ENCODE assay signal across 8 cellular contexts in the genomic region with DNA sequence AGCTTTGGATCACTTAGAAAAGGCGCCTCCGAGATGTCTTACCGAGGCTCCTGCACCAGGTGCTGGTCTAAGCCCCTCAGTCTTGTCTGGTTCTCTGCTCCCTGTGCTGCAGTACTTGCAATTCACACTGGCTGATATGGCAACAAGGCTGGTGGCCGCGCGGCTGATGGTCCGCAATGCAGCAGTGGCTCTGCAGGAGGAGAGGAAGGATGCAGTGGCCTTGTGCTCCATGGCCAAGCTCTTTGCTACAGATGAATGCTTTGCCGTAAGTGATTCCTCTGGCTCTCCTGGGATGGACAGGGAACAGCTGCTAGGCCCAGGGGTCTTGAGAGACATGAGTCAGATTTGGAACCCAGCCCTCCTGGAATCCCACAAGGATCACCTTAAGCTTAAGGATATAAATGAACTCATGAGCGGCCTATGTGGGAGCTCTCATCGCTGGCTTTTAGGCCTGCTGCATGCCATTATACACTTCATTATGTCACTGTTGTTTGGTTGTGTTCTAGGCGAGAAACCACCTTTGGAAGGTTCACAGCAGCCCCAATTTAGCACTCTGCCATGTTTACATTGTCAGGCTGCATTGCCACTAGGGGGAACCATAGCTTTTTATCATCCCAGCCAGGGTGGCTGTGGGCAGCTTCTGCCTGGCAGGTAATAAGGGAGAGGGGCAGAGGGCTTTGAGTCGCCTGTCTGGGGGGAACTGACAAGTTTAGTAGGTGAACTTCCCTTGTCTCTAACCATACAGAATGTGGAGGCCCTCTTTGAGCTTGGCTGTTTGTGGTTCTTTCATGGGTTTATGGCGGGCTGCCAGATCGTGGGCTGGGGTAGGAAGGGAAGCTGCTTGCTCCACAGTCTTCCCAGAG. TPM values are rescaled to one million over a fixed set of nuclear protein-coding genes. Genes with fewer than 3 reads are reported as not detected.
A peak's percentile ranks its signal among the peaks of the same experiment; 100 is the strongest.
DNase-seq lines count a peak whose midpoint lies in the region; ATAC-seq, FAIRE-seq and TF ChIP-seq lines count a peak whose summit lies in the region.

No MANE protein-coding gene starts in this region.

- no peaks in the 10 kb centered on the region; the same call in 1 of the 2 replicates for H3K27me3 ChIP-seq in DOHH2 (ENCODE audit: control insufficient read depth, low read length)
- H3K27me3 ChIP-seq in K562 (ENCODE audit: control insufficient read depth in 2 of 2, insufficient read depth in 2 of 2, low read length in 2 of 2), result no peaks in the 10 kb centered on the region
- no peaks in the 10 kb centered on the region for H3K27me3 ChIP-seq in neural progenitor cell

- H3K4me1 Mint-ChIP-seq in neural progenitor cell, result peaks cover 3% of the 10 kb centered on the region
- H3K4me1 Mint-ChIP-seq in T-helper 2 cell treated with Interferon-gamma antibody and Interleukin-4, amounts not matched to agents 5 μg/mL and 100 μg/mL, for 36 hours (ENCODE audit: low read depth), result peaks cover 27% of the 10 kb centered on the region

- H3K27ac Mint-ChIP-seq in neural progenitor cell, result no peak overlapping the region
- H3K27ac Mint-ChIP-seq in T-helper 2 cell treated with Interferon-gamma antibody and Interleukin-4, amounts not matched to agents 5 μg/mL and 100 μg/mL, for 36 hours, result no peak overlapping the region

- H3K27ac ChIP-seq in DOHH2 (ENCODE audit: low read depth, low read length) (no peak overlapping the region), K562 (ENCODE audit: extremely low read depth, low read depth, low read length) (no peak overlapping the region), neural progenitor cell (no peak overlapping the region)

- H3K36me3 Mint-ChIP-seq in neural progenitor cell, result peaks cover 9% of the 10 kb centered on the region
- H3K36me3 Mint-ChIP-seq in T-helper 2 cell treated with Interferon-gamma antibody and Interleukin-4, amounts not matched to agents 5 μg/mL and 100 μg/mL, for 36 hours (ENCODE audit: low read depth), result peaks cover 32% of the 10 kb centered on the region

- POLR2A ChIA-PET in K562 (lab: Yijun Ruan, JAX), result interaction anchor here (1.0 to 1.8 kb wide), 3 partner anchors 8 to 16 kb away, joined by 3 to 8 read pairs (median 6); partner anchors contain the start of genes ACAD8 and THYN1

- ATAC-seq in K562, result peak; percentile 86
- ATAC-seq in HG02870 (IDR thresholded peaks at IDR 0.05; ENCODE audit: unreplicated experiment), result no peak

- H2AFZ ChIP-seq in K562 (ENCODE audit: low read depth, low read length), result no peak overlapping the region
- H2AFZ ChIP-seq in neural progenitor cell (replicated peaks), result no peak overlapping the region

- H4K20me1 ChIP-seq in DOHH2 (ENCODE audit: control insufficient read depth, insufficient read depth, low read depth, low read length), result 0 out of 2 replicates have a peak, but pooled peaks cover 3% of the 10 kb centered on the region
- H4K20me1 ChIP-seq in K562 (replicated peaks; ENCODE audit: control insufficient read depth, insufficient read depth, low read length), result no peaks in the 10 kb centered on the region
- H4K20me1 ChIP-seq in neural progenitor cell (ENCODE audit: low read depth), result no peaks in the 10 kb centered on the region

- H3K27me3 Mint-ChIP-seq in neural progenitor cell (ENCODE audit: insufficient read depth, low read depth), result no peaks in the 10 kb centered on the region
- no peaks in the 10 kb centered on the region for H3K27me3 Mint-ChIP-seq in T-helper 2 cell treated with Interferon-gamma antibody and Interleukin-4, amounts not matched to agents 5 μg/mL and 100 μg/mL, for 36 hours (ENCODE audit: low read depth)

- 82% methylated on average over 13 of the region's 14 CpGs for WGBS in K562 (ENCODE audit: insufficient coverage, low coverage, missing lambda C conversion rate)

- no peak for DNase-seq in AG09309 (ENCODE audit: low read depth)
- peak; percentile 65 for DNase-seq in NCI-H69 (lab: John Stamatoyannopoulos, UW)
- DNase-seq in K562 (ENCODE audit: extremely low read depth in 1 of 4, low spot score in 3 of 4), result peak; percentile 35 to 57 (median 46)
- DNase-seq in neural progenitor cell (ENCODE audit: low spot score), result peak; percentile 67
- no peak for DNase-seq in foreskin melanocyte
- DNase-seq in T-helper 2 cell treated with Interferon-gamma antibody and Interleukin-4, amounts not matched to agents 5 μg/mL and 100 μg/mL, for 36 hours (ENCODE audit: low spot score), result no peak

- H3K9me2 ChIP-seq in DOHH2 (replicated peaks; ENCODE audit: control insufficient read depth, low read length), result no peaks in the 10 kb centered on the region

- H3K9ac ChIP-seq in K562 (ENCODE audit: insufficient read depth in 1 of 2, low read depth in 2 of 2, low read length in 2 of 2) (no peak overlapping the region), neural progenitor cell (no peak overlapping the region)

- TF ChIP-seq RAD21 in K562 (CRISPR knock-in tag; conservative IDR thresholded peaks at IDR 0.05 in 1 of 2, IDR thresholded peaks at IDR 0.05 in 1 of 2), result peak in 1 of 2 experiments; percentile 52; a peak in 3 of 4 replicates

- in situ Hi-C loops in K562 (cut with MboI), result no loop called here

- H3K4me3 Mint-ChIP-seq in neural progenitor cell, result no peak overlapping the region
- H3K4me3 Mint-ChIP-seq in T-helper 2 cell treated with Interferon-gamma antibody and Interleukin-4, amounts not matched to agents 5 μg/mL and 100 μg/mL, for 36 hours, result no peak overlapping the region

- no peak for TF ChIP-seq EP300 in K562 (IDR thresholded peaks at IDR 0.05; ENCODE audit: low read length)

- CTCF ChIA-PET in K562 (lab: Yijun Ruan, JAX; ENCODE audit: low intra/inter-chr PET ratio), result interaction anchor here (1.2 to 1.3 kb wide), 2 partner anchors 119 to 374 kb away, joined by 3 to 4 read pairs; no protein-coding TSS in a partner anchor

- H3K4me3 ChIP-seq in AG09309 (ENCODE audit: control insufficient read depth, low read depth, low read length), result no peak overlapping the region
- no peak overlapping the region for H3K4me3 ChIP-seq in DOHH2 (ENCODE audit: low read length)
- no peak overlapping the region for H3K4me3 ChIP-seq in K562
- H3K4me3 ChIP-seq in neural progenitor cell, result no peak overlapping the region

- TF ChIP-seq CTCF in AG09309 (IDR thresholded peaks at IDR 0.05; ENCODE audit: control insufficient read depth, insufficient read depth, low read depth, low read length, missing control alignments) (peak; percentile 67), DOHH2 (IDR thresholded peaks at IDR 0.05; ENCODE audit: low read depth, low read length, poor library complexity, severe bottlenecking) (peak; percentile 71), K562 (IDR thresholded peaks at IDR 0.05 in 2 of 3, conservative IDR thresholded peaks at IDR 0.05 in 1 of 3; ENCODE audit: insufficient read depth in 2 of 3, low read depth in 1 of 3, low read length in 3 of 3) (peak; percentile 39 to 76 (median 63)), neural progenitor cell (IDR thresholded peaks at IDR 0.05) (peak; percentile 68)

- intact Hi-C loops in K562 (cut with micrococcal nuclease), result no loop called here

- no TSS peak for BruUV-seq in K562 (replicated peaks; lab: Mats Ljungman, UMichigan)

- no peaks in the 10 kb centered on the region for H3K9me3 ChIP-seq in DOHH2 (ENCODE audit: control insufficient read depth, insufficient read depth, low read length)
- H3K9me3 ChIP-seq in K562 (replicated peaks; ENCODE audit: control insufficient read depth, insufficient read depth, low read depth, low read length), result no peaks in the 10 kb centered on the region
- no peaks in the 10 kb centered on the region for H3K9me3 ChIP-seq in neural progenitor cell (ENCODE audit: low read depth)

- peak; percentile 80 for FAIRE-seq in K562 (lab: Jason Lieb, UNC)

- H3K9me1 ChIP-seq in K562 (ENCODE audit: control insufficient read depth, insufficient read depth, low read length), result no peaks in the 10 kb centered on the region

- H3K4me1 ChIP-seq in DOHH2 (ENCODE audit: control insufficient read depth, low read length) (peaks cover 6% of the 10 kb centered on the region), K562 (replicated peaks in 1 of 2; ENCODE audit: control insufficient read depth in 2 of 2, insufficient read depth in 2 of 2, low read length in 2 of 2) (peaks cover 0 to 3% of the 10 kb centered on the region in 2 experiments; a peak in 1 of 5 replicates), neural progenitor cell (no peaks in the 10 kb centered on the region)

- no peak for TF ChIP-seq POLR2A in K562 (conservative IDR thresholded peaks at IDR 0.05)

- peaks cover 21% of the 10 kb centered on the region for H3K36me3 ChIP-seq in DOHH2 (ENCODE audit: control insufficient read depth, low read length)
- peaks cover 59% of the 10 kb centered on the region for H3K36me3 ChIP-seq in K562 (ENCODE audit: control insufficient read depth, insufficient read depth, low read length)
- H3K36me3 ChIP-seq in neural progenitor cell, result no peaks in the 10 kb centered on the region

- no peaks in the 10 kb centered on the region for H3F3A ChIP-seq in DOHH2 (ENCODE audit: control insufficient read depth, insufficient read depth)
- H3F3A ChIP-seq in neural progenitor cell (ENCODE audit: low read depth), result no peaks in the 10 kb centered on the region

- no peak overlapping the region for H3K4me2 ChIP-seq in DOHH2 (ENCODE audit: low read length)
- no peak overlapping the region for H3K4me2 ChIP-seq in K562 (ENCODE audit: insufficient read depth, low read length)
- no peak overlapping the region for H3K4me2 ChIP-seq in neural progenitor cell

- H3K9me3 Mint-ChIP-seq in neural progenitor cell, result no peaks in the 10 kb centered on the region
- no peaks in the 10 kb centered on the region for H3K9me3 Mint-ChIP-seq in T-helper 2 cell treated with Interferon-gamma antibody and Interleukin-4, amounts not matched to agents 5 μg/mL and 100 μg/mL, for 36 hours

- H3K79me2 ChIP-seq in DOHH2 (ENCODE audit: control insufficient read depth, low read length) (no peaks in the 10 kb centered on the region), K562 (ENCODE audit: control insufficient read depth, insufficient read depth, low read length) (no peaks in the 10 kb centered on the region), neural progenitor cell (ENCODE audit: low read depth) (no peaks in the 10 kb centered on the region)

RNA-seq across cellular contexts. Expression of gene ACAD8, which starts 8.5 kb away (rescaled TPM):
- total RNA-seq in K562 (2011; cell fraction: chromatin; rRNA removed; ENCODE audit: low replicate concordance), result 132 and 161 TPM in 2 replicates
- 66.5 and 78.0 TPM in 2 replicates for total RNA-seq in K562 (2011; cell fraction: nucleolus; rRNA removed)
- total RNA-seq in K562 (2011; cell fraction: nucleoplasm; rRNA removed), result 105 and 118 TPM in 2 replicates
- total RNA-seq in K562 (2014; rRNA removed) (17.7 and 22.5 TPM in 2 replicates), K562 (2014; rRNA removed; fragmentation: Illumina TruSeq; extraction: Trizol) (19.6 and 20.1 TPM in 2 replicates), K562 (2015; rRNA removed; fragmentation: Illumina TruSeq; extraction: Trizol) (16.3 and 18.1 TPM in 2 replicates), K562 (2021) (20.2 and 23.5 TPM in 2 replicates), neural progenitor cell (ENCODE audit: low replicate concordance) (34.5 and 48.4 TPM in 2 replicates)
- polyA plus RNA-seq in K562 (2011; rRNA removed) (21.1 and 31.6 TPM in 2 replicates), K562 (2014; fragmentation: Illumina TruSeq; extraction: Trizol) (17.8 and 20.7 TPM in 2 replicates), K562 (2014; fragmentation: Nextera tagmentation; extraction: Ambion mirVana) (10 to 100 TPM in 1 of 2 experiments, 1 to 10 TPM in 1; 6.5 to 11.5 TPM), K562 (2014; rRNA removed) (34.0 and 34.1 TPM in 2 replicates)
- polyA plus RNA-seq in K562 (2011; cell fraction: cytosol; rRNA removed), result 14.1 and 16.0 TPM in 2 replicates
- polyA plus RNA-seq in K562 (2011; cell fraction: nucleus; rRNA removed), result 118 and 168 TPM in 2 replicates
- polyA plus RNA-seq in K562 (2012), result 16.8 and 23.4 TPM in 2 replicates
- 14.4 and 24.6 TPM in 2 replicates for polyA minus RNA-seq in K562 (2011; rRNA and poly(A)+ RNA removed)
- polyA minus RNA-seq in K562 (2011; cell fraction: cytosol; rRNA and poly(A)+ RNA removed), result 5.9 and 9.4 TPM in 2 replicates
- polyA minus RNA-seq in K562 (2011; cell fraction: nucleus; rRNA and poly(A)+ RNA removed), result 38.9 and 43.2 TPM in 2 replicates

RNA-seq across cellular contexts. Expression of gene THYN1, which starts 8.7 kb away (rescaled TPM):
- 26.3 and 28.8 TPM in 2 replicates for total RNA-seq in K562 (2011; cell fraction: chromatin; rRNA removed; ENCODE audit: low replicate concordance)
- total RNA-seq in K562 (2011; cell fraction: nucleolus; rRNA removed), result 18.2 and 18.9 TPM in 2 replicates
- 23.1 and 24.7 TPM in 2 replicates for total RNA-seq in K562 (2011; cell fraction: nucleoplasm; rRNA removed)
- 68.3 and 79.8 TPM in 2 replicates for total RNA-seq in K562 (2014; rRNA removed)
- total RNA-seq in K562 (2014; rRNA removed; fragmentation: Illumina TruSeq; extraction: Trizol), result 104 and 113 TPM in 2 replicates
- 103 and 106 TPM in 2 replicates for total RNA-seq in K562 (2015; rRNA removed; fragmentation: Illumina TruSeq; extraction: Trizol)
- total RNA-seq in K562 (2021), result 54.9 and 56.2 TPM in 2 replicates
- polyA plus RNA-seq in K562 (2011; rRNA removed), result 58.0 and 93.7 TPM in 2 replicates
- 41.1 and 45.2 TPM in 2 replicates for polyA plus RNA-seq in K562 (2011; cell fraction: cytosol; rRNA removed)
- polyA plus RNA-seq in K562 (2011; cell fraction: nucleus; rRNA removed), result 59.7 and 73.2 TPM in 2 replicates
- 63.3 and 76.8 TPM in 2 replicates for polyA plus RNA-seq in K562 (2012)
- polyA plus RNA-seq in K562 (2014; fragmentation: Illumina TruSeq; extraction: Trizol), result 100 and 124 TPM in 2 replicates
- polyA plus RNA-seq in K562 (2014; fragmentation: Nextera tagmentation; extraction: Ambion mirVana), result 100 to 1,000 TPM; 229 to 279 TPM
- polyA plus RNA-seq in K562 (2014; rRNA removed), result 80.1 and 80.4 TPM in 2 replicates
- 64.3 and 99.7 TPM in 2 replicates for polyA minus RNA-seq in K562 (2011; rRNA and poly(A)+ RNA removed)
- polyA minus RNA-seq in K562 (2011; cell fraction: cytosol; rRNA and poly(A)+ RNA removed), result 26.5 and 40.5 TPM in 2 replicates
- 13.3 and 25.0 TPM in 2 replicates for polyA minus RNA-seq in K562 (2011; cell fraction: nucleus; rRNA and poly(A)+ RNA removed)
- total RNA-seq in neural progenitor cell (ENCODE audit: low replicate concordance), result 76.0 and 109 TPM in 2 replicates

RNA-seq across cellular contexts. Expression of gene GLB1L3, which starts 14.3 kb away (rescaled TPM):
- 2.1 and 2.8 TPM in 2 replicates for total RNA-seq in K562 (2011; cell fraction: chromatin; rRNA removed; ENCODE audit: low replicate concordance)
- 0.67 and 1.6 TPM in 2 replicates for total RNA-seq in K562 (2011; cell fraction: nucleolus; rRNA removed)
- 0.88 and 2.4 TPM in 2 replicates for total RNA-seq in K562 (2011; cell fraction: nucleoplasm; rRNA removed)
- total RNA-seq in K562 (2014; rRNA removed) (0.20 and 3.3 TPM in 2 replicates), K562 (2014; rRNA removed; fragmentation: Illumina TruSeq; extraction: Trizol) (0.51 and 1.3 TPM in 2 replicates), K562 (2015; rRNA removed; fragmentation: Illumina TruSeq; extraction: Trizol) (0.43 and 0.72 TPM in 2 replicates), K562 (2021) (0.27 and 0.36 TPM in 2 replicates), neural progenitor cell (ENCODE audit: low replicate concordance) (0.09 TPM in 1 of 2 replicates, not detected in the other)
- polyA plus RNA-seq in K562 (2011; rRNA removed) (0.08 and 0.67 TPM in 2 replicates), K562 (2014; fragmentation: Illumina TruSeq; extraction: Trizol) (0.40 and 0.59 TPM in 2 replicates), K562 (2014; fragmentation: Nextera tagmentation; extraction: Ambion mirVana) (under 1 TPM; 0.18 to 0.30 TPM), K562 (2014; rRNA removed) (0.49 and 0.59 TPM in 2 replicates)
- polyA plus RNA-seq in K562 (2011; cell fraction: cytosol; rRNA removed), result 0.06 and 0.55 TPM in 2 replicates
- polyA plus RNA-seq in K562 (2011; cell fraction: nucleus; rRNA removed), result 0.29 and 3.6 TPM in 2 replicates
- 0.36 and 0.54 TPM in 2 replicates for polyA plus RNA-seq in K562 (2012)
- 0.09 and 0.35 TPM in 2 replicates for polyA minus RNA-seq in K562 (2011; rRNA and poly(A)+ RNA removed)
- not detected in 2 replicates for polyA minus RNA-seq in K562 (2011; cell fraction: cytosol; rRNA and poly(A)+ RNA removed)
- polyA minus RNA-seq in K562 (2011; cell fraction: nucleus; rRNA and poly(A)+ RNA removed), result 0.11 and 1.3 TPM in 2 replicates

RNA-seq across cellular contexts. Expression of gene VPS26B, which starts 37.4 kb away (rescaled TPM):
- total RNA-seq in K562 (2011; cell fraction: chromatin; rRNA removed; ENCODE audit: low replicate concordance), result 89.1 and 102 TPM in 2 replicates
- total RNA-seq in K562 (2011; cell fraction: nucleolus; rRNA removed), result 45.5 and 52.4 TPM in 2 replicates
- total RNA-seq in K562 (2011; cell fraction: nucleoplasm; rRNA removed), result 66.4 and 92.1 TPM in 2 replicates
- total RNA-seq in K562 (2014; rRNA removed) (25.0 and 33.0 TPM in 2 replicates), K562 (2014; rRNA removed; fragmentation: Illumina TruSeq; extraction: Trizol) (19.3 and 22.4 TPM in 2 replicates), K562 (2015; rRNA removed; fragmentation: Illumina TruSeq; extraction: Trizol) (26.8 and 27.4 TPM in 2 replicates), K562 (2021) (35.4 and 35.7 TPM in 2 replicates), neural progenitor cell (ENCODE audit: low replicate concordance) (17.6 and 19.5 TPM in 2 replicates)
- polyA plus RNA-seq in K562 (2011; rRNA removed) (31.1 and 43.3 TPM in 2 replicates), K562 (2014; fragmentation: Illumina TruSeq; extraction: Trizol) (34.5 and 34.8 TPM in 2 replicates), K562 (2014; fragmentation: Nextera tagmentation; extraction: Ambion mirVana) (1 to 10 TPM; 3.5 to 4.6 TPM), K562 (2014; rRNA removed) (26.2 and 27.5 TPM in 2 replicates)
- polyA plus RNA-seq in K562 (2011; cell fraction: cytosol; rRNA removed), result 24.6 and 33.1 TPM in 2 replicates
- 75.7 and 97.6 TPM in 2 replicates for polyA plus RNA-seq in K562 (2011; cell fraction: nucleus; rRNA removed)
- polyA plus RNA-seq in K562 (2012), result 29.7 and 43.3 TPM in 2 replicates
- polyA minus RNA-seq in K562 (2011; rRNA and poly(A)+ RNA removed), result 37.3 and 53.1 TPM in 2 replicates
- polyA minus RNA-seq in K562 (2011; cell fraction: cytosol; rRNA and poly(A)+ RNA removed), result 16.9 and 28.7 TPM in 2 replicates
- 30.3 and 33.9 TPM in 2 replicates for polyA minus RNA-seq in K562 (2011; cell fraction: nucleus; rRNA and poly(A)+ RNA removed)

RNA-seq across cellular contexts. Expression of gene NCAPD3, which starts 38.1 kb away (rescaled TPM):
- 161 and 213 TPM in 2 replicates for total RNA-seq in K562 (2011; cell fraction: chromatin; rRNA removed; ENCODE audit: low replicate concordance)
- 96.2 and 111 TPM in 2 replicates for total RNA-seq in K562 (2011; cell fraction: nucleolus; rRNA removed)
- total RNA-seq in K562 (2011; cell fraction: nucleoplasm; rRNA removed), result 111 and 112 TPM in 2 replicates
- 44.7 and 63.0 TPM in 2 replicates for total RNA-seq in K562 (2014; rRNA removed)
- total RNA-seq in K562 (2014; rRNA removed; fragmentation: Illumina TruSeq; extraction: Trizol), result 58.4 and 58.6 TPM in 2 replicates
- total RNA-seq in K562 (2015; rRNA removed; fragmentation: Illumina TruSeq; extraction: Trizol), result 59.1 and 61.1 TPM in 2 replicates
- total RNA-seq in K562 (2021), result 76.4 and 76.5 TPM in 2 replicates
- polyA plus RNA-seq in K562 (2011; rRNA removed), result 50.8 and 80.6 TPM in 2 replicates
- 45.0 and 66.4 TPM in 2 replicates for polyA plus RNA-seq in K562 (2011; cell fraction: cytosol; rRNA removed)
- 107 and 166 TPM in 2 replicates for polyA plus RNA-seq in K562 (2011; cell fraction: nucleus; rRNA removed)
- 43.1 and 54.7 TPM in 2 replicates for polyA plus RNA-seq in K562 (2012)
- polyA plus RNA-seq in K562 (2014; fragmentation: Illumina TruSeq; extraction: Trizol), result 60.4 and 68.3 TPM in 2 replicates
- polyA plus RNA-seq in K562 (2014; fragmentation: Nextera tagmentation; extraction: Ambion mirVana), result 10 to 100 TPM; 23.6 to 39.8 TPM
- 57.8 and 61.7 TPM in 2 replicates for polyA plus RNA-seq in K562 (2014; rRNA removed)
- 76.1 and 138 TPM in 2 replicates for polyA minus RNA-seq in K562 (2011; rRNA and poly(A)+ RNA removed)
- polyA minus RNA-seq in K562 (2011; cell fraction: cytosol; rRNA and poly(A)+ RNA removed), result 39.0 and 61.6 TPM in 2 replicates
- polyA minus RNA-seq in K562 (2011; cell fraction: nucleus; rRNA and poly(A)+ RNA removed), result 69.3 and 81.5 TPM in 2 replicates
- total RNA-seq in neural progenitor cell (ENCODE audit: low replicate concordance), result 41.0 and 45.0 TPM in 2 replicates

Comparison
In these comparisons a context has a peak if more than half of its experiments do, and no peak if none do; other contexts are left out.
1. DNase-seq: peak in NCI-H69 (single experiment), K562 (4 of 4) and neural progenitor cell (single experiment); none in AG09309 (single experiment), foreskin melanocyte (single experiment) and T-helper 2 cell treated with Interferon-gamma antibody and Interleukin-4, amounts not matched to agents 5 μg/mL and 100 μg/mL, for 36 hours (single experiment).
2. Peak in every context shown above with its lines, with median percentiles within 50 percentile points of each other: CTCF ChIP-seq.